In the genomic region with DNA sequence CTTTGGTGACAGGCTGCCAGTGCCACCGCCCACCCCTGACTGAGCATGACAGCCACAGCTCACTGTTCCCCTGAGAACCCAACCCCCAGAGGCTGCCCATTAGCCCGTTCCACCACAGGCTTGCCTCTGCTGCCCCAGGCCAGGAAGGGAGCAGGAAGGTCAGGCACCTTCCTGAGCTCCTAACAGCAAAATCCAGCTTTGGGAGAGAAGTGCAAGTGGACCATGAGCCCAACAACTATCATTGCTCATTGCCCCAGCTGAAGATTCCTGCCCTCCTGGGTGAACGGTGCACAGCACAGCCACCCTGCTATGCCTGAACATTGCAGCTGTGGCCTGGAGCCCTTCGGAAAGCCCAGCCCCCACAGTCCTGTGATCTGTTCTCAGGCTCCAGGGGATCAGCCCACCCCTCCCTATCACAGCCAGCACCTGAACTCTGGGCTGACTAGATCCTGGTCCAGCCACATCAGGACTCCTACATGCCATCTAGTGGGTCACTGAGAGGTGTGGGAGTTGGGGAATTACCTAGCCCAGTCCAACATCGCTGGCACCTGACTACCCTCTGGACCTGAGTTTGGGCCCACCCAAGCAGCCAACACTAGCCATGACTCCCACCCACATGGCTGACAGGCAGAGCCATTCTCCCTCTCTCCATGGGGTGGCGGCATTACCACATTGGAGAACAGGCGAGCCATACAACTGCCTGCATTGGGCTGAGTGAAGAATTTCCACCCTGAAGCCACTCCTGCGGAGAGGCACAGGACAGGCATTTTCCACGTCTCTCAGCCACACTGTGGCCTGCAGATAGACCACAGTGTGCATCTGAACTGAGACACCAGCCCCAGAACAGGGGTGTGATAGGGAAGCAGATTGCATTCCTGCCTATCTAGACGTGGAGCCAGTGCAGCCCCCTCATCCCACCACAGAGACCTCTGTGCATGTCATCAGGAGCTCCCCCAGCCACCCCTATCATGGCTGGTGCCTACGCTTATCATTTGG, we compare ENCODE assay signal across 9 cellular contexts. TPM values are rescaled to one million over a fixed set of nuclear protein-coding genes. Genes with fewer than 3 reads are reported as not detected.
DNase-seq lines count a peak whose midpoint lies in the region; ATAC-seq and TF ChIP-seq lines count a peak whose summit lies in the region.
"Had no signal": no experiment of that assay in that cellular context is flagged by ENCODE, and none has a peak within 500 bp of the region (broad histone marks: within the 10 kb centered on the region; RNA-seq: fewer than 3 reads in every experiment).

No MANE protein-coding gene starts in this region.

- no peaks in the 10 kb centered on the region for H3K27me3 ChIP-seq in Caco-2 (replicated peaks; ENCODE audit: control insufficient read depth, insufficient read depth, low read length)
- H3K27me3 ChIP-seq in kidney epithelial cell (ENCODE audit: control insufficient read depth, insufficient read depth, low read length): peaks cover 7% of the 10 kb centered on the region

- no peaks in the 10 kb centered on the region for H3K9me3 ChIP-seq in Caco-2

- DNase-seq in Caco-2: peak; percentile 86 to 88
- peak; percentile 50 for DNase-seq in MV-4-11 (lab: John Stamatoyannopoulos, UW)
- DNase-seq in central memory CD4-positive, alpha-beta T cell: peak; percentile 26
- DNase-seq in kidney epithelial cell (ENCODE audit: low read depth): no peak
- peak; percentile 26 to 53 (median 43) for DNase-seq in stimulated activated CD4-positive, alpha-beta T cell treated with anti-CD3 and anti-CD28 coated beads, Interleukin-1b, Interleukin-23, amount 100 ng/mL, for 24 hours (ENCODE audit: low read depth in 4 of 4, low spot score in 1 of 4)

- H3K27ac Mint-ChIP-seq in Caco-2 (ENCODE audit: unreplicated experiment): no peak overlapping the region
- H3K27ac Mint-ChIP-seq: activated naive CD4-positive, alpha-beta T cell treated with anti-CD3 and anti-CD28 coated beads, Interleukin-2, amount 50 U/mL, for 24 hours had no signal

- peaks cover 9% of the 10 kb centered on the region for H3K4me1 Mint-ChIP-seq in Caco-2 (ENCODE audit: low read depth, unreplicated experiment)

- H3K4me3 ChIP-seq in Caco-2 (ENCODE audit: low read depth, low read length) (no peak overlapping the region), kidney epithelial cell (ENCODE audit: low read depth, low read length) (no peak overlapping the region)

- H3K4me1 ChIP-seq in Caco-2: peaks cover 10% of the 10 kb centered on the region

- H3K4me3 Mint-ChIP-seq in Caco-2 (ENCODE audit: unreplicated experiment): no peak overlapping the region

- no TSS peak for BruUV-seq in Caco-2 (replicated peaks; lab: Mats Ljungman, UMichigan)

- no peaks in the 10 kb centered on the region for H3K27me3 Mint-ChIP-seq in Caco-2 (ENCODE audit: insufficient read depth, unreplicated experiment)
- H3K27me3 Mint-ChIP-seq: activated naive CD4-positive, alpha-beta T cell treated with anti-CD3 and anti-CD28 coated beads, Interleukin-2, amount 50 U/mL, for 24 hours had no signal

- ATAC-seq in GM21526 (IDR thresholded peaks at IDR 0.05; ENCODE audit: low FRiP score, unreplicated experiment) (peak; percentile 83), HG03457 (IDR thresholded peaks at IDR 0.05; ENCODE audit: unreplicated experiment) (no peak)
- peak; percentile 76 to 81 for ATAC-seq in activated CD4-positive, CD25-positive, alpha-beta regulatory T cell treated with anti-CD3 and anti-CD28 coated beads, Interleukin-2, amount 50 U/mL, for 24 hours

- CTCF ChIA-PET in Caco-2 (lab: Charles Lee): interaction anchor here (0.6 to 2.0 kb wide), 6 partner anchors 8 to 332 kb away, joined by 3 to 11 read pairs (median 3); no protein-coding TSS in a partner anchor

- intact Hi-C loops in Caco-2 (cut with micrococcal nuclease; ENCODE audit: unreplicated experiment): loop anchor here (5.0 to 10.0 kb wide), 4 partner anchors 54 to 991 kb away; a partner anchor contains a TSS

- H3K36me3 ChIP-seq in Caco-2 (ENCODE audit: control insufficient read depth, insufficient read depth, low read length) (no peaks in the 10 kb centered on the region), kidney epithelial cell (ENCODE audit: control insufficient read depth, insufficient read depth, low read length) (no peaks in the 10 kb centered on the region)

- POLR2A ChIA-PET in Caco-2 (lab: Charles Lee): no interaction called here

- TF ChIP-seq CTCF in Caco-2 (IDR thresholded peaks at IDR 0.05; ENCODE audit: insufficient read depth in 1 of 2, low read depth in 1 of 2, low read length in 1 of 2, severe bottlenecking in 1 of 2, unreplicated experiment in 1 of 2) (peak; percentile 92 to 95), kidney epithelial cell (IDR thresholded peaks at IDR 0.05; ENCODE audit: insufficient read depth, low read length, poor library complexity, severe bottlenecking) (peak; percentile 89)

- no peaks in the 10 kb centered on the region for H3K36me3 Mint-ChIP-seq in Caco-2 (ENCODE audit: insufficient read depth, unreplicated experiment)

- H3K9me3 Mint-ChIP-seq in Caco-2 (ENCODE audit: unreplicated experiment): no peaks in the 10 kb centered on the region
- H3K9me3 Mint-ChIP-seq: activated naive CD4-positive, alpha-beta T cell treated with anti-CD3 and anti-CD28 coated beads, Interleukin-2, amount 50 U/mL, for 24 hours had no signal

RNA-seq across cellular contexts. Expression of a gene that starts 58.4 kb away (rescaled TPM):
- total RNA-seq in Caco-2 (2022) (not detected in 2 replicates), kidney epithelial cell (not detected in 2 replicates)
